ENCODE assay signal across 1 cellular context in genomic region chr2:113219889-113220641, GRCh38.
A peak's percentile ranks its signal among the peaks of the same experiment; 100 is the strongest.
TF ChIP-seq lines count a peak whose summit lies in the region.

No MANE protein-coding gene starts in this region.

TF ChIP-seq in HepG2, 621 proteins besides CTCF, POLR2A, EP300 and RAD21 (continued from another document and continues in another):
- TF ChIP-seq ZNF318 (CRISPR knock-in tag; IDR thresholded peaks at IDR 0.05) (no peak), ZBTB7A (CRISPR knock-in tag; IDR thresholded peaks at IDR 0.05) (0 out of 2 replicates have a peak, but pooled peaks have one; percentile 35), SP140L (CRISPR knock-in tag; IDR thresholded peaks at IDR 0.05; ENCODE audit: borderline replicate concordance) (no peak), NR2C2 (CRISPR knock-in tag; IDR thresholded peaks at IDR 0.05; ENCODE audit: borderline replicate concordance) (peak; percentile 91), POLR2G (IDR thresholded peaks at IDR 0.05; ENCODE audit: low read depth, low read length) (peak; percentile 86), ATF7-NPFF (CRISPR knock-in tag; IDR thresholded peaks at IDR 0.05; ENCODE audit: low read depth) (no peak), SP5 (CRISPR knock-in tag; IDR thresholded peaks at IDR 0.05; ENCODE audit: borderline replicate concordance, low read depth) (peak; percentile 98), SNAPC5 (CRISPR knock-in tag; IDR thresholded peaks at IDR 0.05; ENCODE audit: borderline replicate concordance) (0 out of 2 replicates have a peak, but pooled peaks have one; percentile 43), ZSCAN30 (CRISPR knock-in tag; IDR thresholded peaks at IDR 0.05) (no peak), YY1 (IDR thresholded peaks at IDR 0.05; ENCODE audit: insufficient read depth, insufficient replicate concordance, low read depth, low read length) (peak; percentile 37), TFDP2 (CRISPR knock-in tag; IDR thresholded peaks at IDR 0.05) (no peak), KLF6 (CRISPR knock-in tag; IDR thresholded peaks at IDR 0.05) (peak; percentile 62; the same call in 1 of the 2 replicates), NFKB2 (CRISPR knock-in tag; IDR thresholded peaks at IDR 0.05; ENCODE audit: borderline replicate concordance) (peak; percentile 80; the same call in 1 of the 2 replicates), ZNF441 (CRISPR knock-in tag; IDR thresholded peaks at IDR 0.05; ENCODE audit: borderline replicate concordance) (0 out of 2 replicates have a peak, but pooled peaks have one; percentile 19), SMAD3 (CRISPR knock-in tag; IDR thresholded peaks at IDR 0.05) (peak; percentile 67; the same call in 1 of the 2 replicates), ZBTB46 (CRISPR knock-in tag; IDR thresholded peaks at IDR 0.05; ENCODE audit: borderline replicate concordance) (no peak), ZNF264 (CRISPR knock-in tag; IDR thresholded peaks at IDR 0.05) (peak; percentile 51; the same call in 1 of the 2 replicates), FOXC1 (CRISPR knock-in tag; IDR thresholded peaks at IDR 0.05; ENCODE audit: borderline replicate concordance) (peak; percentile 80), TCF7L2 (IDR thresholded peaks at IDR 0.05; ENCODE audit: low read depth, low read length) (no peak), SMAD1 (CRISPR knock-in tag; IDR thresholded peaks at IDR 0.05; ENCODE audit: borderline replicate concordance, low read depth) (peak; percentile 74; the same call in 1 of the 2 replicates), NR2F6 (IDR thresholded peaks at IDR 0.05) (peak; percentile 81), NR2F6 (CRISPR knock-in tag; IDR thresholded peaks at IDR 0.05) (peak; percentile 88), ZNF280D (CRISPR knock-in tag; IDR thresholded peaks at IDR 0.05) (0 out of 2 replicates have a peak, but pooled peaks have one; percentile 52), DNMT1 (CRISPR knock-in tag; IDR thresholded peaks at IDR 0.05) (no peak), MTERF4 (CRISPR knock-in tag; IDR thresholded peaks at IDR 0.05) (no peak), CEBPG (CRISPR knock-in tag; IDR thresholded peaks at IDR 0.05) (peak; percentile 40), PAWR (CRISPR knock-in tag; IDR thresholded peaks at IDR 0.05; ENCODE audit: borderline replicate concordance) (no peak), REST (IDR thresholded peaks at IDR 0.05; ENCODE audit: borderline replicate concordance in 1 of 2, low read depth in 1 of 2, low read length in 2 of 2) (peak in 1 of 2 experiments; percentile 15; a peak in 1 of 4 replicates), ZNF274 (CRISPR knock-in tag; IDR thresholded peaks at IDR 0.05) (peak; percentile 33; the same call in 1 of the 2 replicates), GABPA (IDR thresholded peaks at IDR 0.05; ENCODE audit: low read depth, low read length) (peak; percentile 41; the same call in 1 of the 2 replicates), GABPA (CRISPR knock-in tag; IDR thresholded peaks at IDR 0.05; ENCODE audit: low read depth) (peak; percentile 85), TSC22D2 (CRISPR knock-in tag; IDR thresholded peaks at IDR 0.05; ENCODE audit: borderline replicate concordance) (peak; percentile 81; the same call in 1 of the 2 replicates), ZBTB44 (CRISPR knock-in tag; IDR thresholded peaks at IDR 0.05) (no peak), HINFP (CRISPR knock-in tag; IDR thresholded peaks at IDR 0.05; ENCODE audit: low read depth) (0 out of 2 replicates have a peak, but pooled peaks have one; percentile 48)
